In the genomic region with DNA sequence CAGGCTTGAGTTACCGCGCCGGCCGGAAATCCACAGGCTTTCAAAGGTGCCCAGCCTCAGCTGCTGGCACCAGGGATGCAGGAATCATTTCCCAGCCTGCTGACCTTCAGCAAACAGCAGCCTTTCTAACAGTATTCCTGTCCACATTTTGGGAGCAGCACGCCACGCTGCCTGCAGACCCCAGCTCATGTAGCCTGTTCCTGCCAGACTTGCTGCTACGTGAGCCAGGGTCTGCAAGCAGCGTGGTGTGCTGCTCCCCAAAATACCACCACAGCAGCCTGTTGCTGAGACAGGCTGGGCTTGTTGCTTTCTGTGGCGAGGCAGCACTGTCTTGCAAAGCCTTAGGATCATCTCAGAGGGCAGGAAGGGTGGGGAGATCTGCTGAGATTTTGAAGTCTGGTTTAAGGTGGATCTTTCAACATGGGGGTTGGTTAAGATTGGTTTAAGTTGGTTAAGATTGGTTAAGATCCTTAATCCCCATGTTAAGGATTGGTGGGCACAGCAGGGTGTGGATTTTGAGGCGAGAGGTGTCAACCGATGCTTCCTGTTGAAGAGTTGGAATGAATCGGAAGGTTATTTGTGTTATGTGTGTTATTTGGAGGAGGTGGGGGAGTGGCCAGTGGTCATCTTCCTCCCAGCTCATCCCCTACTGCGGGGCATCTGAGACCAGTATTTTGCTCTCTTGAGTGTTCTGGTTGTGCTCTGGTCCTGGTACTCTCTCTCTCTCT, we compare ENCODE assay signal across 9 cellular contexts. TPM values are rescaled to one million over a fixed set of nuclear protein-coding genes. Genes with fewer than 3 reads are reported as not detected.
A peak's percentile ranks its signal among the peaks of the same experiment; 100 is the strongest.
DNase-seq lines count a peak whose midpoint lies in the region; ATAC-seq and TF ChIP-seq lines count a peak whose summit lies in the region.
"Had no signal": no experiment of that assay in that cellular context is flagged by ENCODE, and none has a peak within 500 bp of the region (broad histone marks: within the 10 kb centered on the region; RNA-seq: fewer than 3 reads in every experiment).

No MANE protein-coding gene starts in this region.

- H3K4me3 ChIP-seq in right atrium auricular region (peak overlapping the region; percentile 10 to 23), coronary artery (peak overlapping the region; percentile 58)

- TF ChIP-seq CTCF in right atrium auricular region (IDR thresholded peaks at IDR 0.05) (no peak), coronary artery (IDR thresholded peaks at IDR 0.05) (no peak), neural crest cell (conservative IDR thresholded peaks at IDR 0.05) (no peak), natural killer cell (IDR thresholded peaks at IDR 0.05) (no peak)

- H3K4me1 ChIP-seq in right atrium auricular region: peaks cover 0 to 14% of the 10 kb centered on the region in 2 donors

- H3K4me3 Mint-ChIP-seq in neural crest cell: peak overlapping the region; percentile 47
- H3K4me3 Mint-ChIP-seq in natural killer cell: no peak overlapping the region

- H3K27me3 ChIP-seq in right atrium auricular region: no peaks in the 10 kb centered on the region
- H3K27me3 ChIP-seq: neutrophil had no signal

- intact Hi-C loops in Right ventricle myocardium inferior (cut with DNase I) (loop anchor here (2.0 kb wide), 1 partner anchor 122 kb away; no protein-coding TSS in a partner anchor), natural killer cell (cut with micrococcal nuclease) (loop anchor here (2.0 kb wide), 1 partner anchor 122 kb away; no protein-coding TSS in a partner anchor)

- H3K27me3 Mint-ChIP-seq in neural crest cell (ENCODE audit: low read depth) (no peaks in the 10 kb centered on the region), natural killer cell (ENCODE audit: low read depth in 2 of 2) (no peaks in the 10 kb centered on the region)

- no peak for ATAC-seq in Right ventricle myocardium inferior
- no peak for ATAC-seq in HG02642 (IDR thresholded peaks at IDR 0.05; ENCODE audit: poor library complexity, unreplicated experiment)
- ATAC-seq in natural killer cell: no peak

- H3K9me3 Mint-ChIP-seq in neural crest cell (no peaks in the 10 kb centered on the region), natural killer cell (no peaks in the 10 kb centered on the region)

- no peaks in the 10 kb centered on the region for H3K9me3 ChIP-seq in right atrium auricular region
- H3K9me3 ChIP-seq: neutrophil had no signal

- H3K36me3 ChIP-seq in right atrium auricular region: no peaks in the 10 kb centered on the region

- H3K27ac ChIP-seq in right atrium auricular region (no peak overlapping the region), coronary artery (no peak overlapping the region)
- H3K27ac ChIP-seq: neutrophil had no signal

- H3K36me3 Mint-ChIP-seq in neural crest cell (ENCODE audit: low read depth) (no peaks in the 10 kb centered on the region), natural killer cell (no peaks in the 10 kb centered on the region)

- H3K4me1 Mint-ChIP-seq in neural crest cell (peaks cover 17% of the 10 kb centered on the region), natural killer cell (peaks cover 8 to 14% of the 10 kb centered on the region in 2 donors)

- DNase-seq in right atrium auricular region (ENCODE audit: low spot score) (no peak), Right ventricle myocardium inferior (ENCODE audit: missing footprints) (no peak), coronary artery (ENCODE audit: low spot score) (no peak), neural crest cell (ENCODE audit: low read depth, low spot score) (no peak), natural killer cell (no peak), mucosa of gallbladder (ENCODE audit: low spot score) (no peak)
- no peak for DNase-seq in activated CD8-positive, alpha-beta memory T cell treated with anti-CD3 and anti-CD28 coated beads, Interleukin-2, amount 50 U/mL, for 48 hours

- H3K27ac Mint-ChIP-seq in neural crest cell (ENCODE audit: unreplicated experiment): peak overlapping the region; percentile 54
- no peak overlapping the region for H3K27ac Mint-ChIP-seq in natural killer cell

RNA-seq across cellular contexts. Expression of gene FAAH, which starts 12.9 kb away (rescaled TPM):
- total RNA-seq in right atrium auricular region: 10 to 100 TPM in 1 of 2 donors, 1 to 10 TPM in 1; 6.3 to 10.5 TPM
- 5.5 TPM for total RNA-seq in Right ventricle myocardium inferior
- total RNA-seq in neural crest cell: 16.2 and 17.4 TPM in 2 replicates
- total RNA-seq in natural killer cell: 1 to 10 TPM; 4.7 to 10.0 (median 7.9) TPM
- total RNA-seq in mucosa of gallbladder: 48.1 TPM
